27 cellular contexts compared by ENCODE assay signal in the genomic region with DNA sequence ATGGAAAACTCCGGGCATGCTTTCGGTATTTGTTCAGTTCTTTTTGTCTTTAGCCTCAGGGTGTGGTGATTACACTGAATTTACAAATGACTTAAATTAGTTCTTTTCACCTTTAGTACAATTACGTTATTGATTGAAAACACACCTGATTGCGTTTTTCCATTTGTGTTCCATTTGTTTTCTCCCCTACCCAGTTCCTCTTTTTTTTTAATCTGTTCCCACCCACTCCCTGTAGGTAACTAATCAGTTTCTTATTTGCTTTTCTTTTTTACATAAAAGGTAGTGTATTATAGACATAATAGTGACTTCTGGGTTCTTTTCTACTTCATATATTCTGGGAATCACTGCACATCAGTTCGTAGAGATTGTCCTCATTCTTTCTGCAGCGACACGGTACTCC.
"Had no signal": no experiment of that assay in that cellular context is flagged by ENCODE, and none has a peak within 500 bp of the region (broad histone marks: within the 10 kb centered on the region; RNA-seq: fewer than 3 reads in every experiment).

No MANE protein-coding gene starts in this region.

- H3K27me3 Mint-ChIP-seq: activated naive CD8-positive, alpha-beta T cell treated with anti-CD3 and anti-CD28 coated beads for 36 hours; naive B cell; T-helper 17 cell had no signal

- H3K27ac ChIP-seq: adrenal gland, body of pancreas, cardiac muscle cell, colonic mucosa, gastrocnemius medialis, hepatocyte, left ventricle myocardium inferior, ovary, prostate gland, skin epidermis, suprapubic skin, tibial artery, upper lobe of right lung had no signal

- H3K4me3 Mint-ChIP-seq: activated naive CD8-positive, alpha-beta T cell treated with anti-CD3 and anti-CD28 coated beads for 36 hours; naive B cell; T-helper 17 cell had no signal

- H3K4me1 ChIP-seq: adrenal gland, body of pancreas, colonic mucosa, gastrocnemius medialis, left ventricle myocardium inferior, prostate gland, suprapubic skin, tibial artery, upper lobe of right lung had no signal

- H2AFZ ChIP-seq: hepatocyte had no signal

- H3K36me3 ChIP-seq: ovary had no signal

- H3K4me2 ChIP-seq: hepatocyte had no signal

- FAIRE-seq: endometrium had no signal

- ATAC-seq: body of pancreas, gastrocnemius medialis, sciatic nerve, T-helper 17 cell, upper lobe of right lung had no signal

- H3K4me3 ChIP-seq: adrenal gland, body of pancreas, cardiac muscle cell, colonic mucosa, gastrocnemius medialis, hepatocyte, left ventricle myocardium inferior, ovary, prostate gland, skin epidermis, suprapubic skin, tibial artery, upper lobe of right lung had no signal

- H3K9me3 Mint-ChIP-seq: activated naive CD8-positive, alpha-beta T cell treated with anti-CD3 and anti-CD28 coated beads for 36 hours; naive B cell had no signal

- H3K27ac Mint-ChIP-seq: activated naive CD8-positive, alpha-beta T cell treated with anti-CD3 and anti-CD28 coated beads for 36 hours; T-helper 17 cell had no signal

- DNase-seq: activated CD8-positive, alpha-beta memory T cell treated with anti-CD3 and anti-CD28 coated beads, Interleukin-2, amount 50 U/mL, for 4 hours; activated naive CD4-positive, alpha-beta T cell; activated naive CD8-positive, alpha-beta T cell treated with anti-CD3 and anti-CD28 coated beads for 36 hours; activated T-cell treated with anti-CD3 and anti-CD28 coated beads, Interleukin-2, amount 50 U/mL, for 48 hours; adrenal gland; body of pancreas; cerebellar nuclear complex; colonic mucosa; effector CD8-positive, alpha-beta T cell; gastrocnemius medialis; islet precursor cell; left ventricle myocardium inferior; naive B cell; ovary; retina; stimulated activated CD4-positive, alpha-beta T cell treated with anti-CD3 and anti-CD28 coated beads, Interleukin-12 subunit alpha, Interleukin-12 subunit beta, amount 100 ng/mL, for 4 hours; stimulated activated CD4-positive, alpha-beta T cell treated with anti-CD3 and anti-CD28 coated beads, Interleukin-4, amount 100 ng/mL, for 1 hour; T-helper 17 cell; tibial artery; upper lobe of right lung had no signal

- H3K79me2 ChIP-seq: hepatocyte had no signal

- H3K27me3 ChIP-seq: adrenal gland, body of pancreas, cardiac muscle cell, colonic mucosa, gastrocnemius medialis, hepatocyte, ovary, suprapubic skin, tibial artery, upper lobe of right lung had no signal

- H3K9me3 ChIP-seq: adrenal gland, body of pancreas, colonic mucosa, gastrocnemius medialis, left ventricle myocardium inferior, ovary, prostate gland, suprapubic skin, tibial artery, upper lobe of right lung had no signal
